ENCODE assay signal across 2 cellular contexts in genomic region chr14:67245104-67245503, GRCh38.
TF ChIP-seq lines count a peak whose summit lies in the region.

No MANE protein-coding gene starts in this region.

TF ChIP-seq in HepG2, 621 proteins besides CTCF, POLR2A, EP300 and RAD21:
- TF ChIP-seq DZIP1 (CRISPR knock-in tag; IDR thresholded peaks at IDR 0.05) (no peak), MLXIP (CRISPR knock-in tag; IDR thresholded peaks at IDR 0.05; ENCODE audit: borderline replicate concordance) (no peak), TERF1 (CRISPR knock-in tag; IDR thresholded peaks at IDR 0.05) (no peak), ZNF7 (CRISPR knock-in tag; IDR thresholded peaks at IDR 0.05) (peak; percentile 96)

TF ChIP-seq in K562, 482 proteins besides CTCF, POLR2A, EP300 and RAD21:
- no peak for TF ChIP-seq HNRNPK (IDR thresholded peaks at IDR 0.05; ENCODE audit: low read depth, low read length, poor library complexity, severe bottlenecking)
- no peak for TF ChIP-seq LARP7 (IDR thresholded peaks at IDR 0.05)
- TF ChIP-seq SMARCE1 (IDR thresholded peaks at IDR 0.05) = no peak
- no peak for TF ChIP-seq PTTG1 (tag; IDR thresholded peaks at IDR 0.05; ENCODE audit: low read depth)
- no peak for TF ChIP-seq RB1 (IDR thresholded peaks at IDR 0.05; ENCODE audit: low read depth)
- no peak for TF ChIP-seq TEAD2 (tag; IDR thresholded peaks at IDR 0.05)
- peak; percentile 65 for TF ChIP-seq ZFP36 (IDR thresholded peaks at IDR 0.05; ENCODE audit: low read depth, low read length, partially characterized antibody)
- TF ChIP-seq KLF16 (IDR thresholded peaks at IDR 0.05) = no peak
- no peak for TF ChIP-seq ZNF584 (CRISPR knock-in tag; IDR thresholded peaks at IDR 0.05; ENCODE audit: low read depth)
- no peak for TF ChIP-seq ZC3H8 (IDR thresholded peaks at IDR 0.05)
- TF ChIP-seq PHF8 (IDR thresholded peaks at IDR 0.05; ENCODE audit: borderline replicate concordance, low read length) = no peak
- TF ChIP-seq CHD7 (IDR thresholded peaks at IDR 0.05; ENCODE audit: low read depth, low read length) = no peak
- peak; percentile 59 for TF ChIP-seq RBM25 (IDR thresholded peaks at IDR 0.05; ENCODE audit: low read depth, low read length, severe bottlenecking)
- TF ChIP-seq ZNF217 (CRISPR knock-in tag; IDR thresholded peaks at IDR 0.05) = no peak
- no peak for TF ChIP-seq MCM7 (IDR thresholded peaks at IDR 0.05)
- no peak for TF ChIP-seq ZNF324 (CRISPR knock-in tag; IDR thresholded peaks at IDR 0.05)
- TF ChIP-seq ZBTB17 (CRISPR knock-in tag; IDR thresholded peaks at IDR 0.05) = no peak
